Comparison of ENCODE assay signal across 8 cellular contexts in the genomic region with DNA sequence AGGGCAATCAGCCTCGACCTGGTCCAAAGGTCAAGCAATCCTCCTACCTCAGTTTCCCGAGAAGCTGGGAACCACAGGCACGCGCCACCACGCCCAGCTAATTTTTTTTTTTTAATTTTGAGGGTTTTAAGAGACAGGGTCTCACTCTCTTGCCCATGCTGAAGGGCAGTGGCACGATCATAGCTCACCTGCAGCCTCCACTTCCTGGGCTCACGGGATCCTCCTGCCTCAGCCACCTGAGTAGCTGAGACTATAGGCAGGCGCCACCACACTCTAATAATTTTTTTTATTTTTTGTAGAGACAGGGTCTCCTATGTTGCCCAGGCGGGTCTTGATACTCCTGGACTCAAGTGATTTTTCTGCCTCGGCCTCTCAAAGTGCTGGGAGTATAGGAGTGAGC. TPM values are rescaled to one million over a fixed set of nuclear protein-coding genes. Genes with fewer than 3 reads are reported as not detected.
DNase-seq lines count a peak whose midpoint lies in the region; ATAC-seq, FAIRE-seq and TF ChIP-seq lines count a peak whose summit lies in the region.

No MANE protein-coding gene starts in this region.

- intact Hi-C loops in OCI-LY7 (cut with micrococcal nuclease; ENCODE audit: unreplicated experiment) (loop anchor here (5.0 to 10.0 kb wide), 2 partner anchors 422 to 470 kb away; a partner anchor contains a TSS), endothelial cell of umbilical vein (cut with micrococcal nuclease) (no loop called here)

- peak overlapping the region; percentile 99 for H3K27ac Mint-ChIP-seq in osteocyte (ENCODE audit: unreplicated experiment)

- H3F3A ChIP-seq in DOHH2 (ENCODE audit: control insufficient read depth, insufficient read depth), result peaks cover 12% of the 10 kb centered on the region; the same call in 1 of the 2 replicates

- peaks cover 63% of the 10 kb centered on the region for H3K4me1 ChIP-seq in DOHH2 (ENCODE audit: control insufficient read depth, low read length)
- H3K4me1 ChIP-seq in OCI-LY7 (ENCODE audit: insufficient read depth, low read length, poor library complexity, severe bottlenecking), result peaks cover 39% of the 10 kb centered on the region
- H3K4me1 ChIP-seq in endothelial cell of umbilical vein (ENCODE audit: control insufficient read depth, extremely low read depth, insufficient read depth, low read length), result peaks cover 16% of the 10 kb centered on the region

- peak overlapping the region; percentile 96 for H3K9ac ChIP-seq in endothelial cell of umbilical vein (replicated peaks; ENCODE audit: extremely low read depth, insufficient read depth, low read length)

- no peak for FAIRE-seq in endothelial cell of umbilical vein (lab: Jason Lieb, UNC)

- H4K20me1 ChIP-seq in DOHH2 (ENCODE audit: control insufficient read depth, insufficient read depth, low read depth, low read length) (peaks cover 15% of the 10 kb centered on the region; the same call in 1 of the 2 replicates), OCI-LY7 (ENCODE audit: insufficient read depth, low read length) (peaks cover 32% of the 10 kb centered on the region), endothelial cell of umbilical vein (replicated peaks; ENCODE audit: control insufficient read depth, extremely low read depth, insufficient read depth, low read length) (no peaks in the 10 kb centered on the region)

- no peak for ATAC-seq in HG02678 (IDR thresholded peaks at IDR 0.05; ENCODE audit: unreplicated experiment)

- peak overlapping the region; percentile 94 for H3K4me3 Mint-ChIP-seq in osteocyte (ENCODE audit: unreplicated experiment)

- H3K27me3 Mint-ChIP-seq in osteocyte (ENCODE audit: unreplicated experiment), result no peaks in the 10 kb centered on the region

- no peaks in the 10 kb centered on the region for H3K36me3 Mint-ChIP-seq in osteocyte (ENCODE audit: unreplicated experiment)

- no peaks in the 10 kb centered on the region for H3K9me1 ChIP-seq in endothelial cell of umbilical vein (replicated peaks; ENCODE audit: control insufficient read depth, extremely low read depth, insufficient read depth, low read length)

- H3K4me2 ChIP-seq in DOHH2 (ENCODE audit: low read length) (peak overlapping the region; percentile 85), OCI-LY7 (ENCODE audit: low read length) (peak overlapping the region; percentile 100), endothelial cell of umbilical vein (ENCODE audit: insufficient read depth, low read length) (peak overlapping the region; percentile 83)

- H3K9me3 ChIP-seq in DOHH2 (ENCODE audit: control insufficient read depth, insufficient read depth, low read length), result no peaks in the 10 kb centered on the region
- H3K9me3 ChIP-seq in OCI-LY7 (ENCODE audit: low read length), result no peaks in the 10 kb centered on the region
- no peaks in the 10 kb centered on the region for H3K9me3 ChIP-seq in endothelial cell of umbilical vein (replicated peaks; ENCODE audit: control insufficient read depth, insufficient read depth, low read length)

- BruUV-seq in OCI-LY7 (replicated peaks; lab: Mats Ljungman, UMichigan) (no TSS peak), endothelial cell of umbilical vein (replicated peaks; lab: Mats Ljungman, UMichigan) (no TSS peak)

- H3K9me2 ChIP-seq in DOHH2 (replicated peaks; ENCODE audit: control insufficient read depth, low read length) (no peaks in the 10 kb centered on the region), OCI-LY7 (ENCODE audit: insufficient read depth, low read length) (no peaks in the 10 kb centered on the region)

- H3K4me1 Mint-ChIP-seq in osteocyte (ENCODE audit: unreplicated experiment), result peaks cover 26% of the 10 kb centered on the region

- CTCF ChIA-PET in OCI-LY7 (lab: Charles Lee; ENCODE audit: unreplicated experiment) (interaction anchor here (0.8 to 1.8 kb wide), 3 partner anchors 8 to 67 kb away, joined by 3 to 4 read pairs (median 4); no protein-coding TSS in a partner anchor), endothelial cell of umbilical vein (lab: Charles Lee) (interaction anchor here (1.0 to 1.5 kb wide), 6 partner anchors 10 to 109 kb away, joined by 3 to 4 read pairs (median 4); a partner anchor contains a TSS)

- dilution Hi-C loops in endothelial cell of umbilical vein (cut with MboI; ENCODE audit: extremely low pct_ligation_motif_present, low sequenced_read_pairs), result no loop called here

- no peak overlapping the region for H2AFZ ChIP-seq in OCI-LY7 (ENCODE audit: low read length)
- H2AFZ ChIP-seq in endothelial cell of umbilical vein (ENCODE audit: low read depth, low read length), result no peak overlapping the region

- no peaks in the 10 kb centered on the region for H3K27me3 ChIP-seq in DOHH2 (ENCODE audit: control insufficient read depth, low read length)
- no peaks in the 10 kb centered on the region for H3K27me3 ChIP-seq in endothelial cell of umbilical vein (ENCODE audit: control insufficient read depth in 2 of 2, insufficient read depth in 2 of 2, low read length in 2 of 2)

- POLR2A ChIA-PET in OCI-LY7 (lab: Charles Lee), result interaction anchor here (0.8 to 8.9 kb wide), 6 partner anchors 8 to 23 kb away, joined by 3 to 74 read pairs (median 10); a partner anchor contains a TSS
- POLR2A ChIA-PET in endothelial cell of umbilical vein (lab: Charles Lee), result interaction anchor here (0.5 kb wide), 1 partner anchor 13 kb away, joined by 4 read pairs; no protein-coding TSS in a partner anchor

- no peak for TF ChIP-seq POLR2A in endothelial cell of umbilical vein (IDR thresholded peaks at IDR 0.05; ENCODE audit: low read depth, low read length)

- TF ChIP-seq CTCF in DOHH2 (IDR thresholded peaks at IDR 0.05; ENCODE audit: low read depth, low read length, poor library complexity, severe bottlenecking) (no peak), OCI-LY7 (conservative IDR thresholded peaks at IDR 0.05; ENCODE audit: low read length) (no peak), endothelial cell of umbilical vein (IDR thresholded peaks at IDR 0.05; ENCODE audit: extremely low read depth in 1 of 2, insufficient read depth in 1 of 2, low read depth in 1 of 2, low read length in 2 of 2) (no peak), osteocyte (IDR thresholded peaks at IDR 0.05) (no peak)

- no peaks in the 10 kb centered on the region for H3K9me3 Mint-ChIP-seq in osteocyte (ENCODE audit: unreplicated experiment)

- DNase-seq in OCI-LY7 (ENCODE audit: low spot score) (no peak), endothelial cell of umbilical vein (ENCODE audit: low read depth, low spot score) (no peak), osteocyte (ENCODE audit: extremely low spot score, unreplicated experiment) (no peak), activated gamma-delta T cell (lab: John Stamatoyannopoulos, UW) (no peak), T1000 (lab: John Stamatoyannopoulos, UW) (no peak)
- DNase-seq in activated CD4-positive, alpha-beta T cell treated with anti-CD3 and anti-CD28 coated beads, Interleukin-2, amount 50 U/mL, for 48 hours, result no peak

- peaks cover 48% of the 10 kb centered on the region for H3K36me3 ChIP-seq in DOHH2 (ENCODE audit: control insufficient read depth, low read length)
- H3K36me3 ChIP-seq in OCI-LY7 (ENCODE audit: insufficient read depth, low read length), result peaks cover 42% of the 10 kb centered on the region
- no peaks in the 10 kb centered on the region for H3K36me3 ChIP-seq in endothelial cell of umbilical vein (ENCODE audit: control insufficient read depth in 2 of 2, extremely low read depth in 1 of 2, insufficient read depth in 2 of 2, low read length in 2 of 2)

- H3K79me2 ChIP-seq in DOHH2 (ENCODE audit: control insufficient read depth, low read length), result peaks cover 79% of the 10 kb centered on the region
- peaks cover 64% of the 10 kb centered on the region for H3K79me2 ChIP-seq in OCI-LY7 (ENCODE audit: insufficient read depth, low read depth, low read length)
- peaks cover 62% of the 10 kb centered on the region for H3K79me2 ChIP-seq in endothelial cell of umbilical vein (ENCODE audit: control insufficient read depth, insufficient read depth, low read length)

- peak overlapping the region; percentile 86 for H3K27ac ChIP-seq in DOHH2 (ENCODE audit: low read depth, low read length)
- H3K27ac ChIP-seq in OCI-LY7 (ENCODE audit: low read depth, low read length, poor library complexity, severe bottlenecking), result peak overlapping the region; percentile 72
- peak overlapping the region; percentile 73 for H3K27ac ChIP-seq in endothelial cell of umbilical vein (ENCODE audit: insufficient read depth, low read depth, low read length)

- H3K4me3 ChIP-seq in DOHH2 (ENCODE audit: low read length) (peak overlapping the region; percentile 91), OCI-LY7 (ENCODE audit: low read depth, low read length, poor library complexity, severe bottlenecking) (peak overlapping the region; percentile 95), endothelial cell of umbilical vein (replicated peaks in 1 of 3; ENCODE audit: insufficient read depth in 1 of 3, low read depth in 1 of 3, low read length in 3 of 3) (peak overlapping the region in 2 of 3 experiments; percentile 77 to 99)

TF ChIP-seq in endothelial cell of umbilical vein, 7 proteins besides CTCF, POLR2A, EP300 and RAD21 (continues in another document):
- TF ChIP-seq FOS (IDR thresholded peaks at IDR 0.05; ENCODE audit: borderline replicate concordance, insufficient read depth, low read length), result no peak
- no peak for TF ChIP-seq POLR2AphosphoS5 (IDR thresholded peaks at IDR 0.05; ENCODE audit: insufficient read depth, low read depth, low read length)

RNA-seq across cellular contexts. Expression of a gene that starts 1.6 kb away (rescaled TPM):
- total RNA-seq in OCI-LY7 (2014; rRNA removed; shearing (Covaris generic)), result 42.7 and 58.4 TPM in 2 replicates
- 78.5 and 94.1 TPM in 2 replicates for total RNA-seq in OCI-LY7 (2022)
- 56.5 and 60.1 TPM in 2 replicates for total RNA-seq in endothelial cell of umbilical vein
- 16.9 and 17.2 TPM in 2 replicates for polyA plus RNA-seq in endothelial cell of umbilical vein
- 30.0 and 31.4 TPM in 2 replicates for polyA plus RNA-seq in endothelial cell of umbilical vein (2011; cell fraction: cytosol; rRNA removed)
- 74.5 and 87.1 TPM in 2 replicates for polyA plus RNA-seq in endothelial cell of umbilical vein (2011; cell fraction: nucleus; rRNA removed)
- polyA plus RNA-seq in endothelial cell of umbilical vein (2012), result 27.9 and 28.5 TPM in 2 replicates
- 27.8 and 34.5 TPM in 2 replicates for polyA minus RNA-seq in endothelial cell of umbilical vein
- polyA minus RNA-seq in endothelial cell of umbilical vein (2011; cell fraction: cytosol; rRNA and poly(A)+ RNA removed), result 15.3 TPM
- 46.1 and 60.7 TPM in 2 replicates for polyA minus RNA-seq in endothelial cell of umbilical vein (2011; cell fraction: nucleus; rRNA and poly(A)+ RNA removed)
- 32.9 and 48.7 TPM in 2 replicates for total RNA-seq in osteocyte

RNA-seq across cellular contexts. Expression of a gene that starts 17.5 kb away (rescaled TPM):
- 31.8 and 36.6 TPM in 2 replicates for total RNA-seq in OCI-LY7 (2014; rRNA removed; shearing (Covaris generic))
- 39.7 and 42.4 TPM in 2 replicates for total RNA-seq in OCI-LY7 (2022)
- total RNA-seq in endothelial cell of umbilical vein, result 28.6 and 35.2 TPM in 2 replicates
- 25.1 and 25.3 TPM in 2 replicates for polyA plus RNA-seq in endothelial cell of umbilical vein
- 28.0 and 30.4 TPM in 2 replicates for polyA plus RNA-seq in endothelial cell of umbilical vein (2011; cell fraction: cytosol; rRNA removed)
- polyA plus RNA-seq in endothelial cell of umbilical vein (2011; cell fraction: nucleus; rRNA removed), result 37.2 and 39.0 TPM in 2 replicates
- polyA plus RNA-seq in endothelial cell of umbilical vein (2012), result 15.0 and 15.7 TPM in 2 replicates
- polyA minus RNA-seq in endothelial cell of umbilical vein, result 32.7 and 36.1 TPM in 2 replicates
- polyA minus RNA-seq in endothelial cell of umbilical vein (2011; cell fraction: cytosol; rRNA and poly(A)+ RNA removed), result 9.3 TPM
- 26.4 and 36.7 TPM in 2 replicates for polyA minus RNA-seq in endothelial cell of umbilical vein (2011; cell fraction: nucleus; rRNA and poly(A)+ RNA removed)
- total RNA-seq in osteocyte, result 26.4 and 26.9 TPM in 2 replicates
